27 cellular contexts compared by ENCODE assay signal in the genomic region with DNA sequence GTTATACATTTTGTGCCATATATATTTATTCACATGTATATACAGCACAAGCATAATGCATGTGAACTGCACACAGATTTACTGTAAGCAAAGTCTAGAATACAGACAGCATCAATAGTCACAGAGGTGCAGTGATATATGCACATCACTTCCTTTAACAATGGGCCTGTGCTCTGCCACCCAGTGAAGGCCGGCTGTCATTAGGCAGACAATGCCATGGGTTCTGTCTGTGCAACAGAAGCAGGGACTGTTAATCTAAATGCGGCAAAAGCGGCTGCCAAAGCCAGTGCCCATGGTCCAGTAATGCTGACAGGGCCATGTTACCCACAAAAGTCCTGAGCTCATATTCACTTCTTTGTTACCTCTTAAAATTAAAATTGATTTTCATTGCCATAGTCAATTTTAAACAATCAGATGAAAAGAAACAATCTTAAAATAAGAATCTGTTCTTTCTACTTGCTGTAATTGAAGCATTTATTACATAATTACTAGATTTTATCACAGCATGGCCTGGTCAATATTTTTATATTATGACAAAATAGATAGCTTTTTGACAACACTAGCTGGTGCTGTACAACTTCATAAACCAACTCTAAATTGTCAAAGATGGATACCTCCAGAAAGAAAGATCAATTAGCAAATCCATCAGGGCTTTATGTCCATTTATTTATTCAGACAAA.
"Had no signal": no experiment of that assay in that cellular context is flagged by ENCODE, and none has a peak within 500 bp of the region (broad histone marks: within the 10 kb centered on the region; RNA-seq: fewer than 3 reads in every experiment).

No MANE protein-coding gene starts in this region.

- H3K4me1 Mint-ChIP-seq: stimulated activated effector memory CD8-positive, alpha-beta T cell treated with anti-CD3 and anti-CD28 coated beads, Interleukin-12 subunit alpha, Interleukin-12 subunit beta, amount 100 ng/mL, for 72 hours had no signal

- ATAC-seq: activated CD8-positive, alpha-beta memory T cell treated with anti-CD3 and anti-CD28 coated beads, Interleukin-2, amount 10 ng/mL, durations not matched to agents 7 days and 5 days; activated CD8-positive, alpha-beta T cell treated with anti-CD3 and anti-CD28 coated beads, Interleukin-2, amount 10 ng/mL, durations not matched to agents 7 days and 5 days; activated naive CD4-positive, alpha-beta T cell treated with anti-CD3 and anti-CD28 coated beads, Interleukin-2, amount 50 U/mL, for 72 hours; activated T-cell treated with anti-CD3 and anti-CD28 coated beads, Interleukin-2, amount 50 U/mL, for 72 hours; gastrocnemius medialis; left lobe of liver; lower lobe of right lung; mucosa of descending colon; natural killer cell treated with Interleukin-12 subunit alpha and Interleukin-12 subunit beta and Interleukin-15 and Interleukin-18, amount 100 ng/mL, for 72 hours; right lobe of liver; stimulated activated effector memory CD8-positive, alpha-beta T cell treated with anti-CD3 and anti-CD28 coated beads, Interleukin-12 subunit alpha, Interleukin-12 subunit beta, amount 100 ng/mL, for 72 hours; T-cell had no signal

- H3K27ac Mint-ChIP-seq: activated B cell treated with CpG ODN at 0.5 μM for 24 hours; activated CD8-positive, alpha-beta memory T cell treated with anti-CD3 and anti-CD28 coated beads, Interleukin-2, amount 10 ng/mL, durations not matched to agents 7 days and 5 days; activated CD8-positive, alpha-beta T cell treated with anti-CD3 and anti-CD28 coated beads, Interleukin-2, amount 10 ng/mL, durations not matched to agents 7 days and 5 days; activated naive CD4-positive, alpha-beta T cell treated with anti-CD3 and anti-CD28 coated beads, Interleukin-2, amount 50 U/mL, for 72 hours; activated T-cell treated with anti-CD3 and anti-CD28 coated beads, Interleukin-2, amount 50 U/mL, for 72 hours; natural killer cell treated with Interleukin-12 subunit alpha and Interleukin-12 subunit beta and Interleukin-15 and Interleukin-18, amount 100 ng/mL, for 72 hours; stimulated activated naive CD8-positive, alpha-beta T cell treated with anti-CD3 and anti-CD28 coated beads, Interleukin-15, Interleukin-2, amounts not matched to agents 100 ng/mL and 50 ng/mL, for 24 hours; T-cell had no signal

- H3K4me3 ChIP-seq: breast epithelium, colonic mucosa, gastrocnemius medialis, lower lobe of right lung, mucosa of descending colon, right lobe of liver, thyroid gland, upper lobe of left lung, vagina had no signal

- H3K36me3 Mint-ChIP-seq: natural killer cell treated with Interleukin-12 subunit alpha and Interleukin-12 subunit beta and Interleukin-15 and Interleukin-18, amount 100 ng/mL, for 72 hours had no signal

- H3K27me3 ChIP-seq: breast epithelium, colonic mucosa, gastrocnemius medialis, right lobe of liver, thyroid gland, upper lobe of left lung, vagina had no signal

- H3K9me3 Mint-ChIP-seq: activated B cell treated with CpG ODN at 0.5 μM for 24 hours; activated naive CD4-positive, alpha-beta T cell treated with anti-CD3 and anti-CD28 coated beads, Interleukin-2, amount 50 U/mL, for 72 hours; activated T-cell treated with anti-CD3 and anti-CD28 coated beads, Interleukin-2, amount 50 U/mL, for 72 hours; natural killer cell treated with Interleukin-12 subunit alpha and Interleukin-12 subunit beta and Interleukin-15 and Interleukin-18, amount 100 ng/mL, for 72 hours; stimulated activated effector memory CD8-positive, alpha-beta T cell treated with anti-CD3 and anti-CD28 coated beads, Interleukin-12 subunit alpha, Interleukin-12 subunit beta, amount 100 ng/mL, for 72 hours; stimulated activated naive CD8-positive, alpha-beta T cell treated with anti-CD3 and anti-CD28 coated beads, Interleukin-15, Interleukin-2, amounts not matched to agents 100 ng/mL and 50 ng/mL, for 24 hours; T-cell had no signal

- H3K9me3 ChIP-seq: breast epithelium, colonic mucosa, gastrocnemius medialis, lower lobe of right lung, mucosa of descending colon, right lobe of liver, thyroid gland, upper lobe of left lung, vagina had no signal

- H3K4me3 Mint-ChIP-seq: activated B cell treated with CpG ODN at 0.5 μM for 24 hours; activated CD8-positive, alpha-beta memory T cell treated with anti-CD3 and anti-CD28 coated beads, Interleukin-2, amount 10 ng/mL, durations not matched to agents 7 days and 5 days; activated CD8-positive, alpha-beta T cell treated with anti-CD3 and anti-CD28 coated beads, Interleukin-2, amount 10 ng/mL, durations not matched to agents 7 days and 5 days; activated T-cell treated with anti-CD3 and anti-CD28 coated beads, Interleukin-2, amount 50 U/mL, for 72 hours; natural killer cell treated with Interleukin-12 subunit alpha and Interleukin-12 subunit beta and Interleukin-15 and Interleukin-18, amount 100 ng/mL, for 72 hours; stimulated activated effector memory CD8-positive, alpha-beta T cell treated with anti-CD3 and anti-CD28 coated beads, Interleukin-12 subunit alpha, Interleukin-12 subunit beta, amount 100 ng/mL, for 72 hours; stimulated activated naive CD8-positive, alpha-beta T cell treated with anti-CD3 and anti-CD28 coated beads, Interleukin-15, Interleukin-2, amounts not matched to agents 100 ng/mL and 50 ng/mL, for 24 hours; T-cell had no signal

- DNase-seq: activated B cell treated with CpG ODN at 0.5 μM for 24 hours; activated CD4-positive, alpha-beta T cell treated with anti-CD3 and anti-CD28 coated beads, Interleukin-2, amount 50 U/mL, for 1 hour; activated CD8-positive, alpha-beta memory T cell treated with anti-CD3 and anti-CD28 coated beads, Interleukin-2, amount 10 ng/mL, durations not matched to agents 7 days and 5 days; activated CD8-positive, alpha-beta T cell treated with anti-CD3 and anti-CD28 coated beads, Interleukin-2, amount 10 ng/mL, durations not matched to agents 7 days and 5 days; activated naive CD4-positive, alpha-beta T cell; activated T-cell treated with anti-CD3 and anti-CD28 coated beads, Interleukin-2, amount 50 U/mL, for 72 hours; central memory CD4-positive, alpha-beta T cell; colonic mucosa; effector memory CD4-positive, alpha-beta T cell; erythroblast; gastrocnemius medialis; kidney glomerular epithelial cell; lower lobe of right lung; mesendoderm; mucosa of descending colon; right lobe of liver; stimulated activated CD4-positive, alpha-beta T cell treated with anti-CD3 and anti-CD28 coated beads, Interleukin-4, amount 100 ng/mL, for 24 hours; T-cell; thyroid gland; upper lobe of left lung had no signal

- H3K4me1 ChIP-seq: breast epithelium, colonic mucosa, gastrocnemius medialis, lower lobe of right lung, right lobe of liver, thyroid gland, upper lobe of left lung, vagina had no signal

- H3K27ac ChIP-seq: breast epithelium, colonic mucosa, gastrocnemius medialis, lower lobe of right lung, right lobe of liver, thyroid gland, upper lobe of left lung, vagina had no signal

- H3K36me3 ChIP-seq: breast epithelium, colonic mucosa, gastrocnemius medialis, right lobe of liver, thyroid gland, upper lobe of left lung, vagina had no signal

- H3K27me3 Mint-ChIP-seq: activated B cell treated with CpG ODN at 0.5 μM for 24 hours; activated CD8-positive, alpha-beta memory T cell treated with anti-CD3 and anti-CD28 coated beads, Interleukin-2, amount 10 ng/mL, durations not matched to agents 7 days and 5 days; natural killer cell treated with Interleukin-12 subunit alpha and Interleukin-12 subunit beta and Interleukin-15 and Interleukin-18, amount 100 ng/mL, for 72 hours; stimulated activated naive CD8-positive, alpha-beta T cell treated with anti-CD3 and anti-CD28 coated beads, Interleukin-15, Interleukin-2, amounts not matched to agents 100 ng/mL and 50 ng/mL, for 24 hours; T-cell had no signal
